1 cellular context compared by ENCODE assay signal in the genomic region with DNA sequence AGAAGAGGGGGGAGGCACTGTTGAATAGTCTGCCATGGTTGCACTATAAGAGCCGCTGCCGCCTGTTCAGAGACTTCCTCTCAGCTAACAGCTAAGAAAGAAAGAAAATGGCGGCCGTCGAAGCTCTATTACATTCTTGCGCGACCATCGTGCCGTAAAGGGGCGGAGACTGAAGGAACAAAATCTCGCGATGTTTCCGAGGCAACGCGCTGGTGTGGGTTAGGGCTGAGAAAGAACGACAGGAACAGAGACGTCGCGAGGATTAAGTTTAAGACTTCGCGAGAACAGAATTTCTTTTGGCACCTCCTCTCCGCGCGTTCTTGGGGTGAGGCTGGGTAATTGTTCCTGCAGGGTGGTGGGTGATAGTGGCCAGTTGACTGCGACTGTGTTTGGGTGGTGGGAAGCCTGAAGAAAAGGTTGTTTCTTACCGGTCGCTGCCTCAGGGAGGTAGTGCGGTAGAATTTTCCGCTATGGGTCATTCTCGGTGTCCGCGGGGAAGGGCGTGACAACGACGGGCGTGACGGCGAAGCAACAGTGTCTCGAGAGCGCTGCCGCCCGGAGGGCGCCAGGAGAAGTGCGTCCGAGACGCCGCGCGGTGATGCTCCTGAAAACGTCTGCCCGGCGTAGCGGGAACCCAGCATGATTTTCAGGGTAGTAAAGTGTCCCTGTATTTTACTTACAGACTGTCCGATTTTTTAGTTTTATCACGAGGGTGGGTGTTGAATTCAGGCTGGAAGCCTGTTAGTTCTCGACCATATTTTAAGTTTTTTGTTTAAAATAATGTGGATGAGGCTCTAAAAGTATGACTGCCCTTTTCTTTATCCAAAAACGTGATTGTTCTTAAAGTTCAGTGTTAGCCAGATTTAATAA.
TF ChIP-seq lines count a peak whose summit lies in the region.

A gene with protein sequence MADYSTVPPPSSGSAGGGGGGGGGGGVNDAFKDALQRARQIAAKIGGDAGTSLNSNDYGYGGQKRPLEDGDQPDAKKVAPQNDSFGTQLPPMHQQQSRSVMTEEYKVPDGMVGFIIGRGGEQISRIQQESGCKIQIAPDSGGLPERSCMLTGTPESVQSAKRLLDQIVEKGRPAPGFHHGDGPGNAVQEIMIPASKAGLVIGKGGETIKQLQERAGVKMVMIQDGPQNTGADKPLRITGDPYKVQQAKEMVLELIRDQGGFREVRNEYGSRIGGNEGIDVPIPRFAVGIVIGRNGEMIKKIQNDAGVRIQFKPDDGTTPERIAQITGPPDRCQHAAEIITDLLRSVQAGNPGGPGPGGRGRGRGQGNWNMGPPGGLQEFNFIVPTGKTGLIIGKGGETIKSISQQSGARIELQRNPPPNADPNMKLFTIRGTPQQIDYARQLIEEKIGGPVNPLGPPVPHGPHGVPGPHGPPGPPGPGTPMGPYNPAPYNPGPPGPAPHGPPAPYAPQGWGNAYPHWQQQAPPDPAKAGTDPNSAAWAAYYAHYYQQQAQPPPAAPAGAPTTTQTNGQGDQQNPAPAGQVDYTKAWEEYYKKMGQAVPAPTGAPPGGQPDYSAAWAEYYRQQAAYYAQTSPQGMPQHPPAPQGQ (minus strand): TSS at position 104 of the 870 bp plus-strand sequence. CDS start 68 bp downstream, at position 36.

TF ChIP-seq in A549, 52 proteins besides CTCF, POLR2A, EP300 and RAD21 (continued from another document):
- TF ChIP-seq REST (IDR thresholded peaks at IDR 0.05) (peak; percentile 84), HOXB13 (CRISPR knock-in tag; IDR thresholded peaks at IDR 0.05; ENCODE audit: low read depth) (no peak), ESRRA (IDR thresholded peaks at IDR 0.05; ENCODE audit: borderline replicate concordance, low read length) (no peak), HMGXB4 (CRISPR knock-in tag; IDR thresholded peaks at IDR 0.05; ENCODE audit: borderline replicate concordance) (no peak), RFX5 (IDR thresholded peaks at IDR 0.05) (no peak), SREBF2 (IDR thresholded peaks at IDR 0.05) (no peak), SMC3 (IDR thresholded peaks at IDR 0.05) (peak; percentile 23; the same call in 1 of the 3 replicates)
